In genomic region chr20:51562334-51563140, GRCh38 we compare ENCODE assay signal across 8 cellular contexts. TPM values are rescaled to one million over a fixed set of nuclear protein-coding genes. Genes with fewer than 3 reads are reported as not detected.
DNase-seq lines count a peak whose midpoint lies in the region; ATAC-seq and TF ChIP-seq lines count a peak whose summit lies in the region.

No MANE protein-coding gene starts in this region.

- TF ChIP-seq POLR2A in testis (IDR thresholded peaks at IDR 0.05) = no peak

- H3K9me3 ChIP-seq in esophagus (ENCODE audit: control insufficient read depth in 2 of 2, insufficient read depth in 1 of 2, low read depth in 1 of 2, low read length in 1 of 2) = no peaks in the 10 kb centered on the region
- H3K9me3 ChIP-seq in mesodermal cell (ENCODE audit: control insufficient read depth, low read length) = no peaks in the 10 kb centered on the region
- no peaks in the 10 kb centered on the region for H3K9me3 ChIP-seq in testis

- no peaks in the 10 kb centered on the region for H3K36me3 Mint-ChIP-seq in activated CD8-positive, alpha-beta T cell treated with anti-CD3 and anti-CD28 coated beads, Interleukin-2, amount 10 ng/mL, durations not matched to agents 7 days and 5 days (ENCODE audit: low read depth)

- no peak for TF ChIP-seq CTCF in testis (IDR thresholded peaks at IDR 0.05)

- H3K27me3 Mint-ChIP-seq in activated CD8-positive, alpha-beta T cell treated with anti-CD3 and anti-CD28 coated beads, Interleukin-2, amount 10 ng/mL, durations not matched to agents 7 days and 5 days (ENCODE audit: low read depth) = peaks cover 55% of the 10 kb centered on the region

- peak; percentile 77 for ATAC-seq in activated CD8-positive, alpha-beta T cell treated with anti-CD3 and anti-CD28 coated beads, Interleukin-2, amount 10 ng/mL, durations not matched to agents 7 days and 5 days
- no peak for ATAC-seq in HG03159 (IDR thresholded peaks at IDR 0.05; ENCODE audit: unreplicated experiment)

- peak; percentile 24 for DNase-seq in DMS 273 treated with DMSO at 0.1 percent for 48 hours (lab: John Stamatoyannopoulos, UW)
- peak; percentile 42 for DNase-seq in KBM-7
- DNase-seq in activated CD8-positive, alpha-beta T cell treated with anti-CD3 and anti-CD28 coated beads, Interleukin-2, amount 10 ng/mL, durations not matched to agents 7 days and 5 days = no peak
- DNase-seq in testis = peak; percentile 83
- no peak for DNase-seq in SK-N-DZ (ENCODE audit: low spot score)

- peaks cover 0 to 5% of the 10 kb centered on the region in 2 donors for H3K27me3 ChIP-seq in esophagus (ENCODE audit: control insufficient read depth in 1 of 2, insufficient read depth in 2 of 2, low read length in 2 of 2)
- no peaks in the 10 kb centered on the region for H3K27me3 ChIP-seq in testis

- H3K27ac ChIP-seq in esophagus (ENCODE audit: low read depth in 2 of 2, low read length in 1 of 2) (peak overlapping the region; percentile 81 to 86), mesodermal cell (ENCODE audit: low read depth, low read length, severe bottlenecking) (peak overlapping the region; percentile 97), testis (peak overlapping the region; percentile 40 to 79)

- no peak overlapping the region for H3K27ac Mint-ChIP-seq in activated CD8-positive, alpha-beta T cell treated with anti-CD3 and anti-CD28 coated beads, Interleukin-2, amount 10 ng/mL, durations not matched to agents 7 days and 5 days

- POLR2A ChIA-PET in activated CD8-positive, alpha-beta T cell treated with anti-CD3 and anti-CD28 coated beads, Interleukin-2, amount 10 ng/mL, durations not matched to agents 7 days and 5 days (lab: Charles Lee) = no interaction called here

- CTCF ChIA-PET in activated CD8-positive, alpha-beta T cell treated with anti-CD3 and anti-CD28 coated beads, Interleukin-2, amount 10 ng/mL, durations not matched to agents 7 days and 5 days (lab: Charles Lee) = interaction anchor here (1.0 to 2.1 kb wide), 4 partner anchors 21 to 61 kb away, joined by 3 to 9 read pairs (median 4); partner anchors contain the start of gene NFATC2

- no peaks in the 10 kb centered on the region for H3K9me3 Mint-ChIP-seq in activated CD8-positive, alpha-beta T cell treated with anti-CD3 and anti-CD28 coated beads, Interleukin-2, amount 10 ng/mL, durations not matched to agents 7 days and 5 days (ENCODE audit: insufficient read depth)

- H3K4me1 ChIP-seq in esophagus (ENCODE audit: control insufficient read depth in 2 of 2, insufficient read depth in 2 of 2, low read length in 1 of 2) (peaks cover 0 to 3% of the 10 kb centered on the region in 2 donors), mesodermal cell (ENCODE audit: control insufficient read depth, insufficient read depth, low read length, poor library complexity, severe bottlenecking) (peaks cover 19% of the 10 kb centered on the region), testis (peaks cover 30% of the 10 kb centered on the region)

- H3K4me3 ChIP-seq in esophagus (ENCODE audit: low read depth in 1 of 2, low read length in 2 of 2) (peak overlapping the region; percentile 36 to 43), mesodermal cell (ENCODE audit: extremely low read depth, insufficient read depth, low read length, poor library complexity, severe bottlenecking) (peak overlapping the region; percentile 51), testis (peak overlapping the region; percentile 39 to 63)

- in situ Hi-C loops in KBM-7 (cut with MboI; ENCODE audit: low pct_unique_long_range_greater_than_20kb, low sequenced_read_pairs) = no loop called here

- H3K4me3 Mint-ChIP-seq in activated CD8-positive, alpha-beta T cell treated with anti-CD3 and anti-CD28 coated beads, Interleukin-2, amount 10 ng/mL, durations not matched to agents 7 days and 5 days = peak overlapping the region; percentile 42

- WGBS in esophagus, 2 donors = 1% methylated on average over 73 to 75 of the region's 75 CpGs
- WGBS in mesodermal cell (ENCODE audit: insufficient coverage in 2 of 2), 2 experiments = 0% methylated on average over 46 to 59 of the region's 75 CpGs
- 0% methylated on average over 15 to 75 of the region's 75 CpGs for WGBS in testis, 2 donors

- no peaks in the 10 kb centered on the region for H3K36me3 ChIP-seq in esophagus (ENCODE audit: control insufficient read depth in 2 of 2, insufficient read depth in 2 of 2, low read length in 1 of 2)
- no peaks in the 10 kb centered on the region for H3K36me3 ChIP-seq in mesodermal cell (ENCODE audit: control insufficient read depth, insufficient read depth, low read length)
- H3K36me3 ChIP-seq in testis (ENCODE audit: low read depth, missing control alignments) = no peaks in the 10 kb centered on the region

- H3K4me1 Mint-ChIP-seq in activated CD8-positive, alpha-beta T cell treated with anti-CD3 and anti-CD28 coated beads, Interleukin-2, amount 10 ng/mL, durations not matched to agents 7 days and 5 days (ENCODE audit: low read depth) = peaks cover 24% of the 10 kb centered on the region

- intact Hi-C loops in testis (cut with DNase I; ENCODE audit: low total_unique reads) = no loop called here

RNA-seq across cellular contexts. Expression of gene NFATC2, which starts 20.0 kb away (rescaled TPM):
- total RNA-seq in activated CD8-positive, alpha-beta T cell treated with anti-CD3 and anti-CD28 coated beads, Interleukin-2, amount 10 ng/mL, durations not matched to agents 7 days and 5 days = 10 to 100 TPM; 53.5 to 55.8 TPM
- under 1 TPM; 0.75 to 0.90 TPM for polyA plus RNA-seq in esophagus
- polyA plus RNA-seq in mesodermal cell (2013, experiment 1 of 2) = 3.4 TPM
- 1.9 TPM for polyA plus RNA-seq in mesodermal cell (2013, experiment 2 of 2)
- 1 to 10 TPM; 5.4 to 6.5 TPM for total RNA-seq in testis
- 7.5 TPM for polyA plus RNA-seq in testis (ENCODE audit: insufficient read depth, low read depth, low replicate concordance)
- polyA plus RNA-seq in SK-N-DZ (2014; cell fraction: cytosol; rRNA removed) = not detected in 2 replicates
- not detected in 2 replicates for polyA plus RNA-seq in SK-N-DZ (2014; cell fraction: nucleus; rRNA removed)

Comparison
In these comparisons a context has a peak if more than half of its experiments do, and no peak if none do; other contexts are left out.
1. DNase-seq: peak in DMS 273 treated with DMSO at 0.1 percent for 48 hours (single experiment), KBM-7 (single experiment) and testis (single experiment); none in activated CD8-positive, alpha-beta T cell treated with anti-CD3 and anti-CD28 coated beads, Interleukin-2, amount 10 ng/mL, durations not matched to agents 7 days and 5 days (single experiment) and SK-N-DZ (single experiment).
2. RNA of gene NFATC2, which starts 20.0 kb away (total RNA-seq): 53.5 to 55.8 TPM in activated CD8-positive, alpha-beta T cell treated with anti-CD3 and anti-CD28 coated beads, Interleukin-2, amount 10 ng/mL, durations not matched to agents 7 days and 5 days; 5.4 to 6.5 TPM in testis; every median in the first group is over 4 times any median in the second.
3. Peak in every context shown above with its lines, with median percentiles within 50 percentile points of each other: H3K27ac ChIP-seq and H3K4me3 ChIP-seq.